ENCODE assay signal across 12 cellular contexts in the genomic region with DNA sequence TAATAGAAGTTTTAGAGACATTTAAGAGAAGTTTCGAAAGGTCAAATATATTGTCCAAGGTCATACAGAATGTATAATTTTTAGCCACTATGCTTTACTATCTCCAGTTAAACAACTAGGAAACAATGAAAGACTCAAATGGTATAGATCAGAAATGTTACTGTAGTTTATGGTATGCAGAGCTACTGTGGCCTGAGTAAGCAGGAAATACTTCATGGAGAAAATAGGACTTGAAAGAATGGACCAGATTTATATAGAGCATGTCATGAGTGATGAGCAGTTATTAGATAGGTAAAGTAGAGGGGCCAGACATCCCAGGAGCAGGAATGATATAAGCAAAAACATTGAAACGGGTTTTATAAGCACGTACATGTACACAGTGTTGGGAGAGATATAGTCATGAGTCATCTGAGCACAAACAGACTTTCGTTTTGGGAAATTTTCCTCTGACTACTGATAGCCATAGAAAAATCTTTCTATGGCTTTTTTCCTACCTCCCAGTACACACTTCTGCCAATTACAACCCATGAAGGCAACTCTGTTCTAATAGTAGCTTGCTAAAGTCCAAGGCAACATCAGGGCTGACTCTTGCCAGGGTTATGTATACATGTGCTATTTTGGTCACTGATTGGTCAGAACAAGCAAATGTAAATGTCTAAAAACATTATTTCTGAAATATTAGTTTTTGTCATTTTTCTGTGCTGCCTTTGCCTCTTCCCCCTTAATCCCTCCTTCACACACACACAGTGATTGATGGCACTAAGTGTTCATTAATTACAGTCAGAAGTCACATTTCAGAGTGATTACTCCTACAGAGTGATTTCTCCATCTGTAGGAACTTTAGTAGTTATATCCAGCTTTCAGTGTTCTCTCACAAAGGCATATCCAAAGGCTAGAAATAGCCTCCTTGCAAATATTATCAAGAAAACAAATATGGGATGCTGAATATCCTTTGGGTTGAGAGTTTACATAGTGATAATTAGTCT.
DNase-seq lines count a peak whose midpoint lies in the region; ATAC-seq, FAIRE-seq and TF ChIP-seq lines count a peak whose summit lies in the region.
"Had no signal": no experiment of that assay in that cellular context is flagged by ENCODE, and none has a peak within 500 bp of the region (broad histone marks: within the 10 kb centered on the region; RNA-seq: fewer than 3 reads in every experiment).

No MANE protein-coding gene starts in this region.

- no peak for TF ChIP-seq POLR2A in A549 (IDR thresholded peaks at IDR 0.05; ENCODE audit: low read length)

- POLR2A ChIA-PET in A549 (lab: Yijun Ruan, JAX): no interaction called here
- POLR2A ChIA-PET in HEK293T (lab: Yijun Ruan, JAX): interaction anchor here (1.4 kb wide), 1 partner anchor 8 kb away, joined by 3 read pairs; no protein-coding TSS in a partner anchor

- CTCF ChIA-PET in A549 (lab: Yijun Ruan, JAX) (interaction anchor here (1.2 kb wide), 1 partner anchor 12 kb away, joined by 3 read pairs; no protein-coding TSS in a partner anchor), HEK293T (lab: Yijun Ruan, JAX) (no interaction called here)

- no peaks in the 10 kb centered on the region for H3K9me3 ChIP-seq in A549
- H3K9me3 ChIP-seq: neutrophil had no signal

- WGBS in A549 (ENCODE audit: missing lambda C conversion rate): 24% methylated on average over 4 of the region's 4 CpGs

- ATAC-seq in A549: peak; percentile 66 to 79; a peak in 5 of 6 replicates
- ATAC-seq in sciatic nerve: no peak

- DNase-seq in A549 (ENCODE audit: low read depth in 1 of 2, low spot score in 1 of 2): peak in 1 of 2 experiments; percentile 17
- no peak for DNase-seq in HEK293T (ENCODE audit: extremely low spot score)
- DNase-seq in brain microvascular endothelial cell: peak; percentile 12
- DNase-seq in iris pigment epithelial cell (ENCODE audit: low read depth): peak; percentile 48
- no peak for DNase-seq in MV-4-11 (lab: John Stamatoyannopoulos, UW)
- DNase-seq in sciatic nerve (ENCODE audit: low spot score): no peak
- DNase-seq in NCI-H2196 (lab: John Stamatoyannopoulos, UW; ENCODE audit: unreplicated experiment): no peak
- no peak for DNase-seq in GF-D8 (lab: John Stamatoyannopoulos, UW)
- DNase-seq: activated naive CD4-positive, alpha-beta T cell; NCI-H146; NCI-H524 treated with DMSO at 0.1 percent for 48 hours had no signal

- TF ChIP-seq RAD21 in A549 (conservative IDR thresholded peaks at IDR 0.05 in 1 of 2, IDR thresholded peaks at IDR 0.05 in 1 of 2): no peak

- intact Hi-C loops in sciatic nerve (cut with DNase I): loop anchor here (1.0 kb wide), 1 partner anchor 19 kb away; no protein-coding TSS in a partner anchor

- no peak for FAIRE-seq in A549 (lab: Jason Lieb, UNC)

- H3K4me3 ChIP-seq in A549: no peak overlapping the region
- H3K4me3 ChIP-seq in brain microvascular endothelial cell (ENCODE audit: low read depth, low read length): no peak overlapping the region

- H3K27ac ChIP-seq in A549: peak overlapping the region in 1 of 2 experiments; percentile 72; a peak in 3 of 6 replicates
- no peak overlapping the region for H3K27ac ChIP-seq in brain microvascular endothelial cell
- H3K27ac ChIP-seq: neutrophil had no signal

- H3K4me1 ChIP-seq in A549: peaks cover 19% of the 10 kb centered on the region

- no peaks in the 10 kb centered on the region for H3K27me3 ChIP-seq in brain microvascular endothelial cell (replicated peaks)
- H3K27me3 ChIP-seq: neutrophil had no signal

- in situ Hi-C loops in brain microvascular endothelial cell (cut with HindIII; ENCODE audit: low pct_ligation_motif_present, low sequenced_read_pairs): no loop called here

- H3K36me3 ChIP-seq in brain microvascular endothelial cell (replicated peaks): no peaks in the 10 kb centered on the region
- H3K36me3 ChIP-seq: neutrophil had no signal

- TF ChIP-seq CTCF in A549 (IDR thresholded peaks at IDR 0.05): no peak
- no peak for TF ChIP-seq CTCF in brain microvascular endothelial cell (IDR thresholded peaks at IDR 0.05; ENCODE audit: low read depth, low read length, missing control alignments)

- H3K4me2 ChIP-seq in A549: peak overlapping the region; percentile 74

- no peak for TF ChIP-seq EP300 in A549 (IDR thresholded peaks at IDR 0.05)

TF ChIP-seq in A549, 52 proteins besides CTCF, POLR2A, EP300 and RAD21:
- no peak for TF ChIP-seq CBX2 (IDR thresholded peaks at IDR 0.05; ENCODE audit: borderline replicate concordance, low read depth)
- no peak for TF ChIP-seq SMC3 (IDR thresholded peaks at IDR 0.05)
- no peak for TF ChIP-seq FOSL2 (IDR thresholded peaks at IDR 0.05)
- peak; percentile 12; the same call in 1 of the 2 replicates for TF ChIP-seq FOSL2 (CRISPR knock-in tag; IDR thresholded peaks at IDR 0.05)

TF ChIP-seq in HEK293T, 16 proteins besides CTCF, POLR2A, EP300 and RAD21:
- TF ChIP-seq, protein P1, sequence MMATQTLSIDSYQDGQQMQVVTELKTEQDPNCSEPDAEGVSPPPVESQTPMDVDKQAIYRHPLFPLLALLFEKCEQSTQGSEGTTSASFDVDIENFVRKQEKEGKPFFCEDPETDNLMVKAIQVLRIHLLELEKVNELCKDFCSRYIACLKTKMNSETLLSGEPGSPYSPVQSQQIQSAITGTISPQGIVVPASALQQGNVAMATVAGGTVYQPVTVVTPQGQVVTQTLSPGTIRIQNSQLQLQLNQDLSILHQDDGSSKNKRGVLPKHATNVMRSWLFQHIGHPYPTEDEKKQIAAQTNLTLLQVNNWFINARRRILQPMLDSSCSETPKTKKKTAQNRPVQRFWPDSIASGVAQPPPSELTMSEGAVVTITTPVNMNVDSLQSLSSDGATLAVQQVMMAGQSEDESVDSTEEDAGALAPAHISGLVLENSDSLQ (IDR thresholded peaks at IDR 0.05): peak; percentile 41
- TF ChIP-seq SP1 (IDR thresholded peaks at IDR 0.05): no peak

Comparison
In these comparisons a context has a peak if more than half of its experiments do, and no peak if none do; other contexts are left out.
1. DNase-seq: peak in brain microvascular endothelial cell (single experiment) and iris pigment epithelial cell (single experiment); none in HEK293T (single experiment), MV-4-11 (single experiment), sciatic nerve (single experiment), NCI-H2196 (single experiment) and GF-D8 (single experiment).